ENCODE assay signal across 8 cellular contexts in the genomic region with DNA sequence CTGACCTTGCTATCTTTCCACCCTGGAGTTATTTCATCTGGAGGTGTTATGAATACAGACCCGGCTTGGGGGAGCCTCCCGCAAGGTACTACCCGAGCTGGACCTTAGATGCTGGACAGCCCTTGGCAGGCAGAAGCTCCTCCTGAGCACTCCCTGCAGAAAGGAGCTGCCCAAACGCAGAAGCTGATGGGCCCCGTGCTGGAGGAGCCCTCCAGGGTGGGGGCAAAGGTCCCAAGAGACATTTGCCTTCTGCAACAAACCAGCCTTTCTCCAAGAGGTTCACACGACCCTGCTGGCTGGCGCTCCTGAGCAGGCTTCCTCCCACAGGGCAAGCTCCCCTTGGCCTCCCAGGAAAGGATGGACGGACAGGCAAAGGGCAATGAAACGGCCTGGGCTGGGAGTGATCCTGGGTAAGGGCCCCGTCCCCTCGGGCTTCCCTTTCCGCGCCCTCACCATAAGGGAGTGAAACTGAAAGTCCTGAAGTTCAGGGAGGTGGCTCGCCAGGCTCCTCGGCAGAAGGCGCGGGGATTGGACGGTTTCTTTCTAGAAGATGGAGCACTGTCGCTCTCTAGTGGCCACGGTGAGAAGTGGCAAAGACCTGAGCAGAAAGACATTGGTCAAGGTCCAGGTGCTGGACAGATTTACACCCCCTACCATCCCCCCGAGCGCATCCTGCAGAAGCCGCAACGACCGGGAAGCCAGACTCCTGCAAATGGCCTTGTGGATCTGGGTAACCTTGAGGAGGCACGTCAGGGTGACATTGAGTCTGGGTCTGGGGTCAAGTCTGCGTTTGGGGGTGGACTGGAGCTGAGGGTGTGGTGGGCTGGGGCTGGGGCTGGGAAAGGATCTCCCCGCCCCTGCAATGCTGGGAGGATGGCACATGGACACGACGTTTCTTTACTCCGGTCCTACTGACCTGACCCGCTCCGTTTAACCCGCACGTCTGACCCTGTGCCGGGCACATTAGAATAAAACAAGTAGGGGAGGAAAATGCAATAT. TPM values are rescaled to one million over a fixed set of nuclear protein-coding genes. Genes with fewer than 3 reads are reported as not detected.
A peak's percentile ranks its signal among the peaks of the same experiment; 100 is the strongest.
DNase-seq lines count a peak whose midpoint lies in the region; ATAC-seq and TF ChIP-seq lines count a peak whose summit lies in the region.

No MANE protein-coding gene starts in this region.

- peak overlapping the region; percentile 55 for H3K4me3 Mint-ChIP-seq in neural progenitor cell

- H3K4me2 ChIP-seq in neural progenitor cell = peak overlapping the region; percentile 73

- H3K9me3 ChIP-seq in neural progenitor cell (ENCODE audit: low read depth) (no peaks in the 10 kb centered on the region), stomach smooth muscle (ENCODE audit: control insufficient read depth in 2 of 2, low read length in 2 of 2) (no peaks in the 10 kb centered on the region)

- H3K9ac ChIP-seq in neural progenitor cell (no peak overlapping the region), stomach smooth muscle (ENCODE audit: low read length in 2 of 2) (peak overlapping the region; percentile 58 to 92)

- H3K36me3 ChIP-seq in neural progenitor cell = no peaks in the 10 kb centered on the region
- no peaks in the 10 kb centered on the region for H3K36me3 ChIP-seq in stomach smooth muscle (ENCODE audit: control insufficient read depth in 2 of 2, insufficient read depth in 2 of 2, low read length in 2 of 2)

- H3K27ac Mint-ChIP-seq in neural progenitor cell = peak overlapping the region; percentile 66

- peak; percentile 29 for DNase-seq in DMS79 (lab: John Stamatoyannopoulos, UW)
- peak; percentile 82 to 84 for DNase-seq in SHP77 (lab: John Stamatoyannopoulos, UW)
- peak; percentile 25 for DNase-seq in activated gamma-delta T cell (lab: John Stamatoyannopoulos, UW)
- peak in 1 of 2 donors; percentile 58 for DNase-seq in foreskin keratinocyte
- DNase-seq in neural progenitor cell (ENCODE audit: low spot score) = peak; percentile 89

- ATAC-seq in GM21737 (IDR thresholded peaks at IDR 0.05; ENCODE audit: unreplicated experiment) (peak; percentile 80), foreskin keratinocyte (peak; percentile 72)

- peaks cover 15% of the 10 kb centered on the region for H3K27me3 Mint-ChIP-seq in neural progenitor cell (ENCODE audit: insufficient read depth, low read depth)

- peaks cover 59% of the 10 kb centered on the region for H3K4me1 Mint-ChIP-seq in neural progenitor cell

- H2AFZ ChIP-seq in neural progenitor cell (replicated peaks) = peak overlapping the region; percentile 99

- peaks cover 31% of the 10 kb centered on the region for H3K27me3 ChIP-seq in foreskin keratinocyte
- peaks cover 52% of the 10 kb centered on the region for H3K27me3 ChIP-seq in neural progenitor cell
- H3K27me3 ChIP-seq in stomach smooth muscle (ENCODE audit: control insufficient read depth in 1 of 2, insufficient read depth in 2 of 2, low read length in 2 of 2) = no peaks in the 10 kb centered on the region

- H3K79me2 ChIP-seq in neural progenitor cell (ENCODE audit: low read depth) = no peaks in the 10 kb centered on the region

- no peaks in the 10 kb centered on the region for H3K9me3 Mint-ChIP-seq in neural progenitor cell

- H4K20me1 ChIP-seq in neural progenitor cell (ENCODE audit: low read depth) = peaks cover 4% of the 10 kb centered on the region

- H3K4me1 ChIP-seq in foreskin keratinocyte = no peaks in the 10 kb centered on the region
- peaks cover 35% of the 10 kb centered on the region for H3K4me1 ChIP-seq in neural progenitor cell
- peaks cover 44% of the 10 kb centered on the region for H3K4me1 ChIP-seq in stomach smooth muscle (ENCODE audit: control insufficient read depth, insufficient read depth, low read length)

- TF ChIP-seq CTCF in LNCAP (IDR thresholded peaks at IDR 0.05) (peak; percentile 89), foreskin keratinocyte (conservative IDR thresholded peaks at IDR 0.05) (peak; percentile 95), neural progenitor cell (IDR thresholded peaks at IDR 0.05) (peak; percentile 95)

- H3K27ac ChIP-seq in foreskin keratinocyte = no peak overlapping the region
- H3K27ac ChIP-seq in neural progenitor cell = no peak overlapping the region
- peak overlapping the region; percentile 69 for H3K27ac ChIP-seq in stomach smooth muscle (ENCODE audit: low read length)

- H3K36me3 Mint-ChIP-seq in neural progenitor cell = no peaks in the 10 kb centered on the region

- peaks cover 6% of the 10 kb centered on the region for H3F3A ChIP-seq in neural progenitor cell (ENCODE audit: low read depth)

- H3K4me3 ChIP-seq in neural progenitor cell (peak overlapping the region; percentile 22), stomach smooth muscle (ENCODE audit: low read length in 2 of 2) (peak overlapping the region; percentile 73 to 89)

RNA-seq across cellular contexts. Expression of a gene that starts 56.4 kb away (rescaled TPM):
- total RNA-seq in foreskin keratinocyte (4.2 and 5.1 TPM in 2 replicates), neural progenitor cell (ENCODE audit: low replicate concordance) (12.1 and 20.2 TPM in 2 replicates)
- 1.9 and 2.0 TPM in 2 replicates for polyA plus RNA-seq in foreskin keratinocyte
